In genomic region chr2:23536326-23536725, GRCh38 we compare ENCODE assay signal across 16 cellular contexts.
DNase-seq lines count a peak whose midpoint lies in the region; ATAC-seq and TF ChIP-seq lines count a peak whose summit lies in the region.
"Had no signal": no experiment of that assay in that cellular context is flagged by ENCODE, and none has a peak within 500 bp of the region (broad histone marks: within the 10 kb centered on the region; RNA-seq: fewer than 3 reads in every experiment).

No MANE protein-coding gene starts in this region.

- peak overlapping the region; percentile 5 for H3K9ac ChIP-seq in muscle layer of colon (ENCODE audit: low read length)

- H3K9me3 ChIP-seq in breast epithelium: no peaks in the 10 kb centered on the region
- no peaks in the 10 kb centered on the region for H3K9me3 ChIP-seq in muscle layer of colon (ENCODE audit: low read length)
- H3K9me3 ChIP-seq: A549, Caco-2 had no signal

- no peak overlapping the region for H3K4me3 Mint-ChIP-seq in MCF 10A (ENCODE audit: unreplicated experiment)
- H3K4me3 Mint-ChIP-seq: CD14-positive monocyte had no signal

- H3K36me3 ChIP-seq in breast epithelium: no peaks in the 10 kb centered on the region
- H3K36me3 ChIP-seq in muscle layer of colon (ENCODE audit: insufficient read depth, low read length): no peaks in the 10 kb centered on the region

- no TSS peak for BruUV-seq in MCF 10A (replicated peaks; lab: Mats Ljungman, UMichigan)

- H3K4me1 Mint-ChIP-seq in MCF 10A (ENCODE audit: insufficient read depth, unreplicated experiment): peaks cover 15% of the 10 kb centered on the region

- DNase-seq in breast epithelium (ENCODE audit: low spot score in 2 of 2) (no peak), MCF 10A (ENCODE audit: unreplicated experiment) (no peak), NCI-H446 (lab: John Stamatoyannopoulos, UW) (peak; percentile 39 to 73), head of caudate nucleus (no peak), foreskin melanocyte (no peak)
- no peak for DNase-seq in activated effector memory CD4-positive, alpha-beta T cell treated with Interleukin-2 at 50 U/mL for 16 hours
- DNase-seq: Caco-2; DND-41; GF-D8; HCEC 1CT; NCI-H2029; NK-92 treated with Interleukin-12 subunit alpha and Interleukin-12 subunit beta, amount 100 ng/mL, for 24 hours had no signal

- POLR2A ChIA-PET in MCF 10A (lab: Yijun Ruan, JAX): no interaction called here

- TF ChIP-seq CTCF in breast epithelium (IDR thresholded peaks at IDR 0.05): no peak
- no peak for TF ChIP-seq CTCF in MCF 10A (IDR thresholded peaks at IDR 0.05; ENCODE audit: unreplicated experiment)

- CTCF ChIA-PET in MCF 10A (lab: Yijun Ruan, JAX): interaction anchor here (0.6 kb wide), 2 partner anchors 10 to 187 kb away, joined by 3 read pairs; no protein-coding TSS in a partner anchor

- no peak overlapping the region for H3K27ac Mint-ChIP-seq in MCF 10A (ENCODE audit: low read depth, unreplicated experiment)

- H3K27ac ChIP-seq in breast epithelium (peak overlapping the region; percentile 57 to 67), muscle layer of colon (ENCODE audit: low read depth, low read length) (no peak overlapping the region)
- H3K27ac ChIP-seq: A549 had no signal

- H3K4me3 ChIP-seq in breast epithelium (no peak overlapping the region), muscle layer of colon (ENCODE audit: low read depth in 1 of 2, low read length in 2 of 2) (peak overlapping the region in 1 of 2 donors; percentile 12)
- H3K4me3 ChIP-seq: A549 had no signal

- H3K27me3 ChIP-seq in breast epithelium (no peaks in the 10 kb centered on the region), muscle layer of colon (ENCODE audit: control insufficient read depth in 1 of 2, insufficient read depth in 2 of 2, low read length in 2 of 2) (no peaks in the 10 kb centered on the region)

- no peak for ATAC-seq in HG02973 (IDR thresholded peaks at IDR 0.05; ENCODE audit: unreplicated experiment)
- ATAC-seq: A549 had no signal

- no peaks in the 10 kb centered on the region for H3K27me3 Mint-ChIP-seq in MCF 10A (ENCODE audit: insufficient read depth, unreplicated experiment)

- no peaks in the 10 kb centered on the region for H3K9me3 Mint-ChIP-seq in MCF 10A (ENCODE audit: unreplicated experiment)
- H3K9me3 Mint-ChIP-seq: CD14-positive monocyte had no signal

- no peak for TF ChIP-seq POLR2A in breast epithelium (IDR thresholded peaks at IDR 0.05)

- no peaks in the 10 kb centered on the region for H3K4me1 ChIP-seq in breast epithelium
- H3K4me1 ChIP-seq in muscle layer of colon (ENCODE audit: insufficient read depth, low read length): peaks cover 60% of the 10 kb centered on the region
- H3K4me1 ChIP-seq: A549, Caco-2 had no signal

- peaks cover 8% of the 10 kb centered on the region for H3K36me3 Mint-ChIP-seq in MCF 10A (ENCODE audit: insufficient read depth, unreplicated experiment)
- H3K36me3 Mint-ChIP-seq: CD14-positive monocyte had no signal

- intact Hi-C loops in breast epithelium (cut with DNase I; ENCODE audit: low total_unique reads) (no loop called here), MCF 10A (cut with micrococcal nuclease) (no loop called here), head of caudate nucleus (cut with DNase I) (no loop called here)

Comparison
In these comparisons a context has a peak if more than half of its experiments do, and no peak if none do; other contexts are left out.
1. DNase-seq: peak in NCI-H446 (2 of 2); none in breast epithelium (0 of 2), MCF 10A (single experiment), activated effector memory CD4-positive, alpha-beta T cell treated with Interleukin-2 at 50 U/mL for 16 hours (single experiment), head of caudate nucleus (0 of 42) and foreskin melanocyte (single experiment).